Comparison of ENCODE assay signal across 8 cellular contexts in genomic region chr19:56566904-56567273, GRCh38. TPM values are rescaled to one million over a fixed set of nuclear protein-coding genes. Genes with fewer than 3 reads are reported as not detected.
DNase-seq lines count a peak whose midpoint lies in the region; ATAC-seq and TF ChIP-seq lines count a peak whose summit lies in the region.

No MANE protein-coding gene starts in this region.

- POLR2A ChIA-PET in activated CD4-positive, alpha-beta memory T cell treated with anti-CD3 and anti-CD28 coated beads, Interleukin-2, amount 10 ng/mL, durations not matched to agents 7 days and 5 days (lab: Charles Lee): interaction anchor here (1.0 kb wide), 1 partner anchor 28 kb away, joined by 3 read pairs; the partner anchor contains the start of gene ZNF71
- POLR2A ChIA-PET in GM10248 (lab: Yijun Ruan, JAX): no interaction called here

- no CpG with 5 or more reads among the region's 23 CpGs for WGBS in neuronal stem cell (ENCODE audit: extremely low coverage in 2 of 2, insufficient read length in 2 of 2, insufficient replicate concordance in 1 of 2), 2 donors
- WGBS in thymus: 2% methylated on average over 23 of the region's 23 CpGs

- H2BK15ac ChIP-seq in neuronal stem cell (ENCODE audit: low read length): no peak overlapping the region

- H3K9me3 ChIP-seq in DOHH2 (ENCODE audit: control insufficient read depth, insufficient read depth, low read length) (peaks cover 35% of the 10 kb centered on the region), Loucy (ENCODE audit: insufficient read depth, low read depth, low read length) (peaks cover 13% of the 10 kb centered on the region; the same call in 1 of the 2 replicates), fibroblast of lung (ENCODE audit: control insufficient read depth, insufficient read depth, low read depth, low read length) (no peaks in the 10 kb centered on the region), neuronal stem cell (replicated peaks in 1 of 2; ENCODE audit: control insufficient read depth in 2 of 2, insufficient read depth in 1 of 2, low read depth in 1 of 2, low read length in 2 of 2) (peaks cover 24 to 88% of the 10 kb centered on the region in 2 donors), thymus (ENCODE audit: control insufficient read depth) (peaks cover 9% of the 10 kb centered on the region)

- H4K20me1 ChIP-seq in DOHH2 (ENCODE audit: control insufficient read depth, insufficient read depth, low read depth, low read length) (no peaks in the 10 kb centered on the region), Loucy (ENCODE audit: insufficient read depth, low read length, poor library complexity, severe bottlenecking) (no peaks in the 10 kb centered on the region), fibroblast of lung (ENCODE audit: control insufficient read depth, extremely low read depth, insufficient read depth, low read length) (no peaks in the 10 kb centered on the region)

- H3K18ac ChIP-seq in neuronal stem cell (ENCODE audit: low read length): peak overlapping the region; percentile 96

- H3K79me2 ChIP-seq in DOHH2 (ENCODE audit: control insufficient read depth, low read length) (no peaks in the 10 kb centered on the region), Loucy (ENCODE audit: insufficient read depth, low read length) (peaks cover 3% of the 10 kb centered on the region; the same call in 1 of the 2 replicates), fibroblast of lung (ENCODE audit: control insufficient read depth, insufficient read depth, low read length) (no peaks in the 10 kb centered on the region)

- no peak overlapping the region for H3K14ac ChIP-seq in neuronal stem cell (ENCODE audit: low read length)

- peak; percentile 16 for ATAC-seq in GM21723 (IDR thresholded peaks at IDR 0.05; ENCODE audit: unreplicated experiment)

- TF ChIP-seq CTCF in DOHH2 (IDR thresholded peaks at IDR 0.05; ENCODE audit: low read depth, low read length, poor library complexity, severe bottlenecking): no peak
- TF ChIP-seq CTCF in Loucy (conservative IDR thresholded peaks at IDR 0.05; ENCODE audit: low read length): no peak
- TF ChIP-seq CTCF in fibroblast of lung (conservative IDR thresholded peaks at IDR 0.05 in 1 of 2, IDR thresholded peaks at IDR 0.05 in 1 of 2; ENCODE audit: low read depth in 1 of 2, low read length in 2 of 2): no peak
- no peak for TF ChIP-seq CTCF in GM10248 (IDR thresholded peaks at IDR 0.05; ENCODE audit: control extremely low read depth, extremely low read depth, low read depth, missing control alignments)

- no peak overlapping the region for H2AK5ac ChIP-seq in neuronal stem cell (ENCODE audit: low read depth, low read length)

- peak overlapping the region; percentile 25 for H3K23ac ChIP-seq in neuronal stem cell (ENCODE audit: low read depth, low read length, poor library complexity)

- H3K9me2 ChIP-seq in DOHH2 (replicated peaks; ENCODE audit: control insufficient read depth, low read length) (no peaks in the 10 kb centered on the region), Loucy (replicated peaks; ENCODE audit: low read depth, low read length) (no peaks in the 10 kb centered on the region)

- no peaks in the 10 kb centered on the region for H3K27me3 ChIP-seq in DOHH2 (ENCODE audit: control insufficient read depth, low read length)
- H3K27me3 ChIP-seq in Loucy (ENCODE audit: insufficient read depth, low read length, poor library complexity, severe bottlenecking): no peaks in the 10 kb centered on the region
- H3K27me3 ChIP-seq in fibroblast of lung (ENCODE audit: control insufficient read depth, insufficient read depth, low read length): no peaks in the 10 kb centered on the region
- H3K27me3 ChIP-seq in neuronal stem cell (ENCODE audit: control insufficient read depth in 3 of 3, insufficient read depth in 3 of 3, low read depth in 1 of 3, low read length in 3 of 3): no peaks in the 10 kb centered on the region
- no peaks in the 10 kb centered on the region for H3K27me3 ChIP-seq in thymus (ENCODE audit: control insufficient read depth, insufficient read depth)

- H3F3A ChIP-seq in DOHH2 (ENCODE audit: control insufficient read depth, insufficient read depth): no peaks in the 10 kb centered on the region
- H3F3A ChIP-seq in Loucy (ENCODE audit: low read depth): no peaks in the 10 kb centered on the region

- no peaks in the 10 kb centered on the region for H3K27me3 Mint-ChIP-seq in activated CD4-positive, alpha-beta memory T cell treated with anti-CD3 and anti-CD28 coated beads, Interleukin-2, amount 10 ng/mL, durations not matched to agents 7 days and 5 days

- H3K79me1 ChIP-seq in neuronal stem cell (ENCODE audit: low read depth, low read length): no peaks in the 10 kb centered on the region

- H3K36me3 Mint-ChIP-seq in activated CD4-positive, alpha-beta memory T cell treated with anti-CD3 and anti-CD28 coated beads, Interleukin-2, amount 10 ng/mL, durations not matched to agents 7 days and 5 days (ENCODE audit: low read depth): peaks cover 51% of the 10 kb centered on the region

- peak overlapping the region; percentile 19 for H2BK120ac ChIP-seq in neuronal stem cell (ENCODE audit: low read depth, low read length)

- H3K9ac ChIP-seq in Loucy (ENCODE audit: low read depth, low read length, poor library complexity, severe bottlenecking) (peak overlapping the region; percentile 83), fibroblast of lung (ENCODE audit: insufficient read depth, low read length) (peak overlapping the region; percentile 61), neuronal stem cell (ENCODE audit: low read depth, low read length, poor library complexity) (peak overlapping the region; percentile 89)

- no peak overlapping the region for H2BK12ac ChIP-seq in neuronal stem cell (ENCODE audit: low read length)

- 0 out of 2 replicates have a peak, but pooled peaks cover 3% of the 10 kb centered on the region for H3K4me1 ChIP-seq in DOHH2 (ENCODE audit: control insufficient read depth, low read length)
- H3K4me1 ChIP-seq in Loucy (ENCODE audit: insufficient read depth, low read length, poor library complexity, severe bottlenecking): no peaks in the 10 kb centered on the region
- H3K4me1 ChIP-seq in fibroblast of lung (ENCODE audit: control insufficient read depth, extremely low read depth, insufficient read depth, low read length): no peaks in the 10 kb centered on the region
- H3K4me1 ChIP-seq in neuronal stem cell (ENCODE audit: control insufficient read depth in 2 of 2, insufficient read depth in 1 of 2, low read depth in 1 of 2, low read length in 2 of 2): peaks cover 2 to 4% of the 10 kb centered on the region in 2 donors
- peaks cover 6% of the 10 kb centered on the region for H3K4me1 ChIP-seq in thymus (ENCODE audit: control insufficient read depth, insufficient read depth, low read length)

- CTCF ChIA-PET in activated CD4-positive, alpha-beta memory T cell treated with anti-CD3 and anti-CD28 coated beads, Interleukin-2, amount 10 ng/mL, durations not matched to agents 7 days and 5 days (lab: Charles Lee): no interaction called here
- CTCF ChIA-PET in GM10248 (lab: Yijun Ruan, JAX): interaction anchor here (1.4 kb wide), 1 partner anchor 12 kb away, joined by 4 read pairs; no protein-coding TSS in a partner anchor

- H3K27ac ChIP-seq in DOHH2 (ENCODE audit: low read depth, low read length) (no peak overlapping the region), fibroblast of lung (ENCODE audit: insufficient read depth, low read length) (peak overlapping the region; percentile 59), neuronal stem cell (replicated peaks; ENCODE audit: low read length) (peak overlapping the region; percentile 58), thymus (ENCODE audit: low read depth) (peak overlapping the region; percentile 86)

- H2AFZ ChIP-seq in Loucy (ENCODE audit: low read length) (peak overlapping the region; percentile 98), fibroblast of lung (ENCODE audit: low read length) (peak overlapping the region; percentile 100), neuronal stem cell (ENCODE audit: low read length) (peak overlapping the region; percentile 100)

- H3K9me3 Mint-ChIP-seq in activated CD4-positive, alpha-beta memory T cell treated with anti-CD3 and anti-CD28 coated beads, Interleukin-2, amount 10 ng/mL, durations not matched to agents 7 days and 5 days: peaks cover 66% of the 10 kb centered on the region

- H3K4me1 Mint-ChIP-seq in activated CD4-positive, alpha-beta memory T cell treated with anti-CD3 and anti-CD28 coated beads, Interleukin-2, amount 10 ng/mL, durations not matched to agents 7 days and 5 days: peaks cover 15% of the 10 kb centered on the region

- H3K4me3 ChIP-seq in DOHH2 (ENCODE audit: low read length) (peak overlapping the region; percentile 86), Loucy (ENCODE audit: low read length, poor library complexity, severe bottlenecking) (peak overlapping the region; percentile 88), fibroblast of lung (replicated peaks in 1 of 4; ENCODE audit: control extremely low read depth in 1 of 4, insufficient read depth in 1 of 4, low read depth in 3 of 4, low read length in 4 of 4) (peak overlapping the region; percentile 91 to 99 (median 96)), neuronal stem cell (ENCODE audit: low read length in 2 of 2) (peak overlapping the region; percentile 80 to 92), thymus (ENCODE audit: low read length) (peak overlapping the region; percentile 91)

- H3K4me2 ChIP-seq in DOHH2 (ENCODE audit: low read length) (peak overlapping the region; percentile 67), Loucy (ENCODE audit: low read depth, low read length, poor library complexity, severe bottlenecking) (peak overlapping the region; percentile 57), fibroblast of lung (ENCODE audit: extremely low read depth, insufficient read depth, low read length) (peak overlapping the region; percentile 90), neuronal stem cell (ENCODE audit: insufficient read depth, low read length, poor library complexity, severe bottlenecking) (peak overlapping the region; percentile 93)

- H4K91ac ChIP-seq in neuronal stem cell (ENCODE audit: low read depth, low read length, poor library complexity): no peak overlapping the region

- DNase-seq in activated CD4-positive, alpha-beta memory T cell treated with anti-CD3 and anti-CD28 coated beads, Interleukin-2, amount 10 ng/mL, durations not matched to agents 7 days and 5 days: peak; percentile 46
- DNase-seq in fibroblast of lung (ENCODE audit: low read depth in 2 of 2) (peak in 1 of 2 donors; percentile 44), neuronal stem cell (ENCODE audit: low spot score) (no peak), GM10248 (ENCODE audit: extremely low spot score) (no peak)

- H3K36me3 ChIP-seq in DOHH2 (ENCODE audit: control insufficient read depth, low read length) (no peaks in the 10 kb centered on the region), Loucy (ENCODE audit: insufficient read depth, low read length) (no peaks in the 10 kb centered on the region), fibroblast of lung (ENCODE audit: control insufficient read depth, insufficient read depth, low read length) (peaks cover 2% of the 10 kb centered on the region), neuronal stem cell (replicated peaks in 1 of 2; ENCODE audit: control insufficient read depth in 2 of 2, insufficient read depth in 2 of 2, low read length in 2 of 2) (peaks cover 15 to 35% of the 10 kb centered on the region in 2 donors), thymus (ENCODE audit: control insufficient read depth, insufficient read depth) (peaks cover 20% of the 10 kb centered on the region)

- no peak overlapping the region for H3K4ac ChIP-seq in neuronal stem cell (ENCODE audit: low read length)

- H3K4me3 Mint-ChIP-seq in activated CD4-positive, alpha-beta memory T cell treated with anti-CD3 and anti-CD28 coated beads, Interleukin-2, amount 10 ng/mL, durations not matched to agents 7 days and 5 days: peak overlapping the region; percentile 89

- peak overlapping the region; percentile 89 for H2BK5ac ChIP-seq in neuronal stem cell (ENCODE audit: low read length)

- H4K8ac ChIP-seq in neuronal stem cell (ENCODE audit: low read depth, low read length): no peak overlapping the region

- H3K27ac Mint-ChIP-seq in activated CD4-positive, alpha-beta memory T cell treated with anti-CD3 and anti-CD28 coated beads, Interleukin-2, amount 10 ng/mL, durations not matched to agents 7 days and 5 days: peak overlapping the region; percentile 78

RNA-seq across cellular contexts. Expression of gene ZNF470, which starts 0.4 kb away (rescaled TPM):
- 1 to 10 TPM; 2.5 TPM for total RNA-seq in activated CD4-positive, alpha-beta memory T cell treated with anti-CD3 and anti-CD28 coated beads, Interleukin-2, amount 10 ng/mL, durations not matched to agents 7 days and 5 days
- total RNA-seq in fibroblast of lung: 6.9 and 7.3 TPM in 2 replicates
- 2.0 and 3.0 TPM in 2 replicates for polyA plus RNA-seq in fibroblast of lung
- 3.1 and 4.2 TPM in 2 replicates for polyA plus RNA-seq in fibroblast of lung (2012)
- 0.82 and 1.0 TPM in 2 replicates for polyA minus RNA-seq in fibroblast of lung (ENCODE audit: low replicate concordance)
- polyA plus RNA-seq in neuronal stem cell (2013, experiment 1 of 2): 5.6 TPM
- polyA plus RNA-seq in neuronal stem cell (2013, experiment 2 of 2): 5.8 TPM
- polyA plus RNA-seq in thymus: 7.7 TPM

RNA-seq across cellular contexts. Expression of gene ZFP28, which starts 28.1 kb away (rescaled TPM):
- 1 to 10 TPM; 3.1 to 3.8 TPM for total RNA-seq in activated CD4-positive, alpha-beta memory T cell treated with anti-CD3 and anti-CD28 coated beads, Interleukin-2, amount 10 ng/mL, durations not matched to agents 7 days and 5 days
- total RNA-seq in fibroblast of lung: 8.0 and 14.9 TPM in 2 replicates
- 6.1 and 7.5 TPM in 2 replicates for polyA plus RNA-seq in fibroblast of lung
- 4.4 and 5.4 TPM in 2 replicates for polyA plus RNA-seq in fibroblast of lung (2012)
- polyA minus RNA-seq in fibroblast of lung (ENCODE audit: low replicate concordance): 3.7 and 6.1 TPM in 2 replicates
- 8.0 TPM for polyA plus RNA-seq in neuronal stem cell (2013, experiment 1 of 2)
- 8.5 TPM for polyA plus RNA-seq in neuronal stem cell (2013, experiment 2 of 2)
- 6.1 TPM for polyA plus RNA-seq in thymus

RNA-seq across cellular contexts. Expression of gene ZNF71, which starts 28.2 kb away (rescaled TPM):
- total RNA-seq in activated CD4-positive, alpha-beta memory T cell treated with anti-CD3 and anti-CD28 coated beads, Interleukin-2, amount 10 ng/mL, durations not matched to agents 7 days and 5 days: 1 to 10 TPM; 4.8 to 4.9 TPM
- 7.7 and 9.2 TPM in 2 replicates for total RNA-seq in fibroblast of lung
- polyA plus RNA-seq in fibroblast of lung (4.3 and 4.5 TPM in 2 replicates), thymus (3.5 TPM)
- 4.4 and 5.2 TPM in 2 replicates for polyA plus RNA-seq in fibroblast of lung (2012)
- polyA minus RNA-seq in fibroblast of lung (ENCODE audit: low replicate concordance): 6.0 and 9.2 TPM in 2 replicates
- polyA plus RNA-seq in neuronal stem cell (2013, experiment 1 of 2): 12.7 TPM
- 12.8 TPM for polyA plus RNA-seq in neuronal stem cell (2013, experiment 2 of 2)

RNA-seq across cellular contexts. Expression of gene ZNF471, which starts 59.2 kb away (rescaled TPM):
- under 1 TPM; 0.13 to 0.28 TPM for total RNA-seq in activated CD4-positive, alpha-beta memory T cell treated with anti-CD3 and anti-CD28 coated beads, Interleukin-2, amount 10 ng/mL, durations not matched to agents 7 days and 5 days
- total RNA-seq in fibroblast of lung: 4.4 and 9.2 TPM in 2 replicates
- 1.7 and 2.4 TPM in 2 replicates for polyA plus RNA-seq in fibroblast of lung
- 1.5 and 1.8 TPM in 2 replicates for polyA plus RNA-seq in fibroblast of lung (2012)
- polyA minus RNA-seq in fibroblast of lung (ENCODE audit: low replicate concordance): 0.24 and 1.6 TPM in 2 replicates
- polyA plus RNA-seq in neuronal stem cell (2013, experiment 1 of 2): 1.9 TPM
- 2.0 TPM for polyA plus RNA-seq in neuronal stem cell (2013, experiment 2 of 2)
- 4.6 TPM for polyA plus RNA-seq in thymus
